ENCODE assay signal across 20 cellular contexts in genomic region chr21:46663754-46664153, GRCh38. TPM values are rescaled to one million over a fixed set of nuclear protein-coding genes. Genes with fewer than 3 reads are reported as not detected.
"Had no signal": no experiment of that assay in that cellular context is flagged by ENCODE, and none has a peak within 500 bp of the region (broad histone marks: within the 10 kb centered on the region; RNA-seq: fewer than 3 reads in every experiment).

No MANE protein-coding gene starts in this region.

- H3K4me3 ChIP-seq: heart left ventricle, left lung, lower lobe of right lung, psoas muscle, right lobe of liver, tibial artery, upper lobe of left lung, uterus had no signal

- DNase-seq: effector memory CD8-positive, alpha-beta T cell; erythroblast; heart left ventricle; hippocampal formation; left lung; lower lobe of right lung; midbrain; psoas muscle; retina; right lobe of liver; stimulated activated CD4-positive, alpha-beta T cell treated with anti-CD3 and anti-CD28 coated beads, Interleukin-4, amount 100 ng/mL, for 1 hour; stimulated activated CD8-positive, alpha-beta memory T cell treated with anti-CD3 and anti-CD28 coated beads, Interleukin-4, amount 100 ng/mL, for 48 hours; stimulated activated naive CD8-positive, alpha-beta T cell treated with anti-CD3 and anti-CD28 coated beads, Interleukin-15, Interleukin-2, amounts not matched to agents 100 U/mL and 50 U/mL, for 24 hours; tibial artery; uterus had no signal

- ATAC-seq: effector memory CD8-positive, alpha-beta T cell; heart left ventricle; left lung; lower lobe of right lung; psoas muscle; stimulated activated effector memory CD8-positive, alpha-beta T cell treated with anti-CD3 and anti-CD28 coated beads, Interleukin-12 subunit alpha, Interleukin-12 subunit beta, amount 100 ng/mL, for 72 hours; stimulated activated naive CD8-positive, alpha-beta T cell treated with anti-CD3 and anti-CD28 coated beads, Interleukin-15, Interleukin-2, amounts not matched to agents 100 U/mL and 50 U/mL, for 24 hours had no signal

- H3K9me3 Mint-ChIP-seq: dendritic cell treated with granulocyte-macrophage colony-stimulating factor and Interleukin-4, amounts not matched to agents 40 ng/mL and 50 ng/mL, for 4 days; effector memory CD8-positive, alpha-beta T cell; nephron; stimulated activated effector memory CD8-positive, alpha-beta T cell treated with anti-CD3 and anti-CD28 coated beads, Interleukin-12 subunit alpha, Interleukin-12 subunit beta, amount 100 ng/mL, for 72 hours had no signal

- H3K9me3 ChIP-seq: heart left ventricle, left lung, lower lobe of right lung, right lobe of liver, tibial artery, upper lobe of left lung, uterus had no signal

- H3K36me3 ChIP-seq: uterus had no signal

- H3K27ac ChIP-seq: heart left ventricle, left lung, lower lobe of right lung, psoas muscle, right lobe of liver, tibial artery, upper lobe of left lung, uterus had no signal

- H3K27me3 Mint-ChIP-seq: effector memory CD8-positive, alpha-beta T cell had no signal

- H3K27ac Mint-ChIP-seq: dendritic cell treated with granulocyte-macrophage colony-stimulating factor and Interleukin-4, amounts not matched to agents 40 ng/mL and 50 ng/mL, for 4 days; nephron had no signal

- H3K4me3 Mint-ChIP-seq: dendritic cell treated with granulocyte-macrophage colony-stimulating factor and Interleukin-4, amounts not matched to agents 40 ng/mL and 50 ng/mL, for 4 days; effector memory CD8-positive, alpha-beta T cell; nephron; stimulated activated effector memory CD8-positive, alpha-beta T cell treated with anti-CD3 and anti-CD28 coated beads, Interleukin-12 subunit alpha, Interleukin-12 subunit beta, amount 100 ng/mL, for 72 hours had no signal

RNA-seq across cellular contexts. Expression of gene S100B, which starts 58.9 kb away (rescaled TPM):
- total RNA-seq: glomerular endothelial cell had no signal
